8 cellular contexts compared by ENCODE assay signal in genomic region chr19:2274937-2275535, GRCh38. TPM values are rescaled to one million over a fixed set of nuclear protein-coding genes. Genes with fewer than 3 reads are reported as not detected.
DNase-seq lines count a peak whose midpoint lies in the region; TF ChIP-seq lines count a peak whose summit lies in the region.

No MANE protein-coding gene starts in this region.

- peaks cover 3 to 15% of the 10 kb centered on the region in 2 donors for H3K4me1 ChIP-seq in uterus

- H3K27ac ChIP-seq in WERI-Rb-1, result peak overlapping the region; percentile 49
- H3K27ac ChIP-seq in uterus, result peak overlapping the region; percentile 3 to 11

- peaks cover 11% of the 10 kb centered on the region for H3K27me3 Mint-ChIP-seq in endothelial cell (ENCODE audit: unreplicated experiment)
- H3K27me3 Mint-ChIP-seq in mesothelial cell of epicardium (ENCODE audit: low read depth), result no peaks in the 10 kb centered on the region

- H3K4me3 ChIP-seq in MG63 (no peak overlapping the region), WERI-Rb-1 (ENCODE audit: low read depth, low read length) (no peak overlapping the region), uterus (no peak overlapping the region)

- H3K4me3 Mint-ChIP-seq in endothelial cell (ENCODE audit: unreplicated experiment) (peak overlapping the region; percentile 74), mesothelial cell of epicardium (no peak overlapping the region)

- no peak for TF ChIP-seq POLR2A in uterus (IDR thresholded peaks at IDR 0.05)

- H3K4me1 Mint-ChIP-seq in endothelial cell (ENCODE audit: unreplicated experiment) (peaks cover 12% of the 10 kb centered on the region), mesothelial cell of epicardium (peaks cover 22% of the 10 kb centered on the region)

- H3K9me3 ChIP-seq in MG63 (no peaks in the 10 kb centered on the region), WERI-Rb-1 (ENCODE audit: severe bottlenecking) (no peaks in the 10 kb centered on the region), uterus (no peaks in the 10 kb centered on the region)

- peaks cover 36% of the 10 kb centered on the region for H3K36me3 ChIP-seq in MG63
- peaks cover 31% of the 10 kb centered on the region for H3K36me3 ChIP-seq in WERI-Rb-1
- H3K36me3 ChIP-seq in uterus, result no peaks in the 10 kb centered on the region

- intact Hi-C loops in uterus (cut with DNase I; ENCODE audit: low total_unique reads), result loop anchor here (5.0 to 10.0 kb wide), 2 partner anchors 38 to 120 kb away; partner anchors contain the start of genes AP3D1, PLEKHJ1 and SF3A2

- no peaks in the 10 kb centered on the region for H3K9me3 Mint-ChIP-seq in endothelial cell (ENCODE audit: unreplicated experiment)
- H3K9me3 Mint-ChIP-seq in mesothelial cell of epicardium, result no peaks in the 10 kb centered on the region

- H3K36me3 Mint-ChIP-seq in endothelial cell (ENCODE audit: low read depth, unreplicated experiment), result peaks cover 17% of the 10 kb centered on the region
- peaks cover 13% of the 10 kb centered on the region for H3K36me3 Mint-ChIP-seq in mesothelial cell of epicardium

- H3K27me3 ChIP-seq in MG63, result no peaks in the 10 kb centered on the region
- H3K27me3 ChIP-seq in WERI-Rb-1 (ENCODE audit: insufficient read depth, low read depth, severe bottlenecking), result no peaks in the 10 kb centered on the region
- H3K27me3 ChIP-seq in uterus, result no peaks in the 10 kb centered on the region

- H3K27ac Mint-ChIP-seq in endothelial cell (ENCODE audit: unreplicated experiment) (no peak overlapping the region), mesothelial cell of epicardium (peak overlapping the region; percentile 59)

- DNase-seq in activated CD4-positive, alpha-beta T cell treated with anti-CD3 and anti-CD28 coated beads for 1 hour, result peak; percentile 34
- no peak for DNase-seq in activated CD4-positive, alpha-beta T cell treated with anti-CD3 and anti-CD28 coated beads, Interleukin-2, amount 50 U/mL, for 4 hours
- peak; percentile 33 for DNase-seq in MG63
- peak; percentile 85 for DNase-seq in WERI-Rb-1
- DNase-seq in endothelial cell (ENCODE audit: low spot score), result peak; percentile 77
- peak in 1 of 2 experiments; percentile 57 for DNase-seq in mesothelial cell of epicardium (ENCODE audit: low spot score in 2 of 2, unreplicated experiment in 2 of 2)
- peak in 1 of 2 donors; percentile 67 for DNase-seq in uterus
- no peak for DNase-seq in NCI-H226

- TF ChIP-seq CTCF in WERI-Rb-1 (IDR thresholded peaks at IDR 0.05; ENCODE audit: low read depth, low read length) (peak; percentile 93), endothelial cell (IDR thresholded peaks at IDR 0.05; ENCODE audit: unreplicated experiment) (peak; percentile 31), mesothelial cell of epicardium (IDR thresholded peaks at IDR 0.05; ENCODE audit: unreplicated experiment) (peak; percentile 35), uterus (IDR thresholded peaks at IDR 0.05) (peak; percentile 36 to 69 (median 54))

RNA-seq across cellular contexts. Expression of gene PEAK3, which starts 6.9 kb away (rescaled TPM):
- total RNA-seq in MG63 (2014; rRNA removed; shearing (Covaris generic); ENCODE audit: low replicate concordance), result not detected in 2 replicates
- total RNA-seq in endothelial cell (ENCODE audit: unreplicated experiment) (0.97 TPM), mesothelial cell of epicardium (0.11 TPM in 1 of 3 replicates, not detected in the others), uterus (under 1 TPM in 2 of 4 donors, not detected in 2; 0.26 to 0.40 TPM)

RNA-seq across cellular contexts. Expression of gene JSRP1, which starts 18.8 kb away (rescaled TPM):
- total RNA-seq in MG63 (2014; rRNA removed; shearing (Covaris generic); ENCODE audit: low replicate concordance), result not detected in 2 replicates
- total RNA-seq in endothelial cell (ENCODE audit: unreplicated experiment) (not detected), mesothelial cell of epicardium (0.80 TPM in 1 of 3 replicates, not detected in the others), uterus (not detected)

RNA-seq across cellular contexts. Expression of gene AMH, which starts 25.9 kb away (rescaled TPM):
- total RNA-seq in MG63 (2014; rRNA removed; shearing (Covaris generic); ENCODE audit: low replicate concordance), result 0.49 and 4.1 TPM in 2 replicates
- total RNA-seq in endothelial cell (ENCODE audit: unreplicated experiment) (5.6 TPM), mesothelial cell of epicardium (42.4 to 50.1 TPM (median 44.5 TPM) in 3 replicates), uterus (1 to 10 TPM in 1 of 4 donors, under 1 TPM in 1, not detected in 2; 0.35 to 3.5 TPM)

RNA-seq across cellular contexts. Expression of gene LINGO3, which starts 32.9 kb away (rescaled TPM):
- total RNA-seq in MG63 (2014; rRNA removed; shearing (Covaris generic); ENCODE audit: low replicate concordance), result not detected in 2 replicates
- not detected for total RNA-seq in endothelial cell (ENCODE audit: unreplicated experiment)
- total RNA-seq in mesothelial cell of epicardium, result 0.59 to 0.60 TPM (median 0.60 TPM) in 3 replicates
- not detected for total RNA-seq in uterus

RNA-seq across cellular contexts. Expression of gene SF3A2, which starts 38.4 kb away (rescaled TPM):
- total RNA-seq in MG63 (2014; rRNA removed; shearing (Covaris generic); ENCODE audit: low replicate concordance), result 5.5 and 23.7 TPM in 2 replicates
- 137 TPM for total RNA-seq in endothelial cell (ENCODE audit: unreplicated experiment)
- 142 to 156 TPM (median 146 TPM) in 3 replicates for total RNA-seq in mesothelial cell of epicardium
- 100 to 1,000 TPM in 1 of 4 donors, 10 to 100 TPM in 3; 33.2 to 107 (median 50.6) TPM for total RNA-seq in uterus

Comparison
In these comparisons a context has a peak if more than half of its experiments do, and no peak if none do; other contexts are left out.
1. DNase-seq: peak in activated CD4-positive, alpha-beta T cell treated with anti-CD3 and anti-CD28 coated beads for 1 hour (single experiment), MG63 (single experiment), WERI-Rb-1 (single experiment) and endothelial cell (single experiment); none in activated CD4-positive, alpha-beta T cell treated with anti-CD3 and anti-CD28 coated beads, Interleukin-2, amount 50 U/mL, for 4 hours (0 of 2) and NCI-H226 (single experiment).
2. CTCF ChIP-seq: peak in every context shown above with its lines; median percentile 93 in WERI-Rb-1; 54 in uterus; 35 in mesothelial cell of epicardium; 31 in endothelial cell.